Comparison of ENCODE assay signal across 8 cellular contexts in the genomic region with DNA sequence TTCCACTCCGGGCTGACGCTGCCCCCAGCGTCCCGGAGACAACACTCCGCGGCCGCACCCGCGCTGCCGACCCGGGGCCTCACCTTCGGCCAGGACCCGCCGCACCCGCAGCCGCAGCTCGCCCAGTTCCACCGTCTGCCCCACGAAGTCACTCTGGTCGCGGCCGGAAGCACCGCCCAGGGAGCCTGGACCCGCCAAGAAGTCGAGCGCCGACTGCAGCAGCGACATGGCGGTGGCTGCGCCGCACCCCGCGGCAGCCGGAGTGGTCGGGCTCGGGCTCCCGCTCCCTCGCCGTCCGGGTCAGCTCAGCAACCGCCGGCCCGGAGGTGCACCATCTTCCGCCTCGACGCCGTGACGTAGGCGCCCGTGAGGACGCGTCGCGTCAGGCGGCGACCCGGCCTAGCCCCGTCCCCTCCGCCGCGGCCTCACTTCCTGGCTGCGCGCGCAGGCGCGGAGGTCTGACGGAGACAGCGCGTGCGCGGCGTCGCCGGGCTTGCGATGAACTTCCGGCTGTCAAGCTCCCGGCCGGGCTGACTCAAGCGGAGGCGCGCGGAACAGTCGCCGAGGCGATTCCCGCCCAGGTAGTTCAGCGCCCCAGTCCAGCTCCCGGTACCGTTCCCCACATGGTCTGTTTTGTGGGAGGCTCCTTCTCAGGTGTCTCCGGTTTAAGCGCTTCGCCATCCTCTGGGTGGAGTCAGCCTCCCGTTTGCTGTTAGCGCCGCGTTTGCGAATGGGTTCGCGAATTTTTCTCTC.
DNase-seq lines count a peak whose midpoint lies in the region; ATAC-seq lines count a peak whose summit lies in the region.

A gene (minus strand): TSS at position 357 of the 753 bp plus-strand sequence. CDS start 129 bp downstream, at position 228.
A gene with protein sequence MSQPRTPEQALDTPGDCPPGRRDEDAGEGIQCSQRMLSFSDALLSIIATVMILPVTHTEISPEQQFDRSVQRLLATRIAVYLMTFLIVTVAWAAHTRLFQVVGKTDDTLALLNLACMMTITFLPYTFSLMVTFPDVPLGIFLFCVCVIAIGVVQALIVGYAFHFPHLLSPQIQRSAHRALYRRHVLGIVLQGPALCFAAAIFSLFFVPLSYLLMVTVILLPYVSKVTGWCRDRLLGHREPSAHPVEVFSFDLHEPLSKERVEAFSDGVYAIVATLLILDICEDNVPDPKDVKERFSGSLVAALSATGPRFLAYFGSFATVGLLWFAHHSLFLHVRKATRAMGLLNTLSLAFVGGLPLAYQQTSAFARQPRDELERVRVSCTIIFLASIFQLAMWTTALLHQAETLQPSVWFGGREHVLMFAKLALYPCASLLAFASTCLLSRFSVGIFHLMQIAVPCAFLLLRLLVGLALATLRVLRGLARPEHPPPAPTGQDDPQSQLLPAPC (plus strand): TSS at position 501 of the 753 bp plus-strand sequence. CDS start 15,280 bp downstream, outside the sequence.

- DNase-seq in C1 segment of cervical spinal cord (lab: John Stamatoyannopoulos, UW) (peak; percentile 61 to 98 (median 91)), NCI-H69 (lab: John Stamatoyannopoulos, UW) (peak; percentile 93), cortex of kidney (lab: John Stamatoyannopoulos, UW) (peak; percentile 88), left kidney (ENCODE audit: low read depth, low spot score) (peak; percentile 98)
- peak; percentile 95 for DNase-seq in activated CD4-positive, alpha-beta T cell treated with anti-CD3 and anti-CD28 coated beads, Interleukin-2, amount 50 U/mL, for 1 hour
- DNase-seq in stimulated activated CD4-positive, alpha-beta T cell treated with anti-CD3 and anti-CD28 coated beads, Interleukin-1b, Interleukin-23, amount 100 ng/mL, for 48 hours, result peak; percentile 96

- ATAC-seq in GM19372 (IDR thresholded peaks at IDR 0.05; ENCODE audit: low read depth, unreplicated experiment) (peak; percentile 89), HG03521 (IDR thresholded peaks at IDR 0.05; ENCODE audit: unreplicated experiment) (peak; percentile 89)

Comparison
In these comparisons a context has a peak if more than half of its experiments do, and no peak if none do; other contexts are left out.
1. Peak in every context shown above with its lines: DNase-seq and ATAC-seq.